Comparison of ENCODE assay signal across 16 cellular contexts in the genomic region with DNA sequence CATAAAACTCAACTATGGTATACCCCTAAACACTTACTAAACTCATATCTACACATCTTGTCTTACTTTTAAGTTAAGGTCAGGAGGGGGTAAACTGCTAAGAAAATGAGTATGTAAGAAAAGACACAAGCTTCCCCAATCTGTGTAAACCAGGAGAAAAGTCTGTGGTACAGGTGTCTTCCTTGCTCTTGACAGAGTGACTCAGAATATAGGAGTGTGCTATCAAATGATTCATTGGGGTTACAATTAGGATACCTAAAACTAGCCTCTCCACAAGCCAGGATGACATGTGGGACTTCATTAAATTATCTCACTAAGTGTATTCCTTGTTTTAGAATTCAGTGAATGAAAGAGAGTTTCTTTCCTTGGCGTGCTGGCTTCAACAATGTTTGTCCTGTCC.
"Had no signal": no experiment of that assay in that cellular context is flagged by ENCODE, and none has a peak within 500 bp of the region (broad histone marks: within the 10 kb centered on the region; RNA-seq: fewer than 3 reads in every experiment).

No MANE protein-coding gene starts in this region.

- H3K4me3 Mint-ChIP-seq: activated CD8-positive, alpha-beta memory T cell treated with anti-CD3 and anti-CD28 coated beads, Interleukin-2, amount 10 ng/mL, durations not matched to agents 7 days and 5 days; memory B cell; nephron; T-helper 17 cell had no signal

- DNase-seq: activated CD4-positive, alpha-beta T cell treated with anti-CD3 and anti-CD28 coated beads, Interleukin-2, amount 50 U/mL, for 4 hours; activated CD8-positive, alpha-beta memory T cell treated with anti-CD3 and anti-CD28 coated beads, Interleukin-2, amount 10 ng/mL, durations not matched to agents 7 days and 5 days; activated naive CD4-positive, alpha-beta T cell; activated T-cell treated with anti-CD3 and anti-CD28 coated beads, Interleukin-2, amount 50 U/mL, for 48 hours; amniotic stem cell; esophagus squamous epithelium; foreskin melanocyte; head of caudate nucleus; stimulated activated CD4-positive, alpha-beta T cell treated with anti-CD3 and anti-CD28 coated beads, Interleukin-2, amount 100 ng/mL, for 48 hours; stimulated activated naive CD4-positive, alpha-beta T cell treated with Interleukin-2 at 50 U/mL for 16 hours; T-helper 17 cell; upper lobe of left lung had no signal

- H3K27me3 Mint-ChIP-seq: activated CD8-positive, alpha-beta memory T cell treated with anti-CD3 and anti-CD28 coated beads, Interleukin-2, amount 10 ng/mL, durations not matched to agents 7 days and 5 days; memory B cell; T-helper 17 cell had no signal

- H3K27ac Mint-ChIP-seq: activated CD8-positive, alpha-beta memory T cell treated with anti-CD3 and anti-CD28 coated beads, Interleukin-2, amount 10 ng/mL, durations not matched to agents 7 days and 5 days; memory B cell; T-helper 17 cell had no signal

- ATAC-seq: activated CD4-positive, CD25-positive, alpha-beta regulatory T cell treated with anti-CD3 and anti-CD28 coated beads, Interleukin-2, amount 50 U/mL, for 24 hours; activated CD8-positive, alpha-beta memory T cell treated with anti-CD3 and anti-CD28 coated beads, Interleukin-2, amount 10 ng/mL, durations not matched to agents 7 days and 5 days; T-helper 17 cell had no signal

- H3K4me3 ChIP-seq: esophagus squamous epithelium, upper lobe of left lung had no signal

- H3K27ac ChIP-seq: esophagus squamous epithelium, upper lobe of left lung had no signal

- FAIRE-seq: endometrium had no signal

- H3K9me3 Mint-ChIP-seq: memory B cell, nephron had no signal

- H3K27me3 ChIP-seq: esophagus squamous epithelium, upper lobe of left lung had no signal

- H3K9me3 ChIP-seq: esophagus squamous epithelium, upper lobe of left lung had no signal
